In genomic region chr2:11399113-11399762, GRCh38 we compare ENCODE assay signal across 23 cellular contexts.
"Had no signal": no experiment of that assay in that cellular context is flagged by ENCODE, and none has a peak within 500 bp of the region (broad histone marks: within the 10 kb centered on the region; RNA-seq: fewer than 3 reads in every experiment).

No MANE protein-coding gene starts in this region.

- H3K27ac ChIP-seq: esophagus squamous epithelium, gastroesophageal sphincter, pancreas, prostate gland, right lobe of liver, skin epidermis, suprapubic skin, thyroid gland, upper lobe of right lung, vagina had no signal

- H3K4me3 Mint-ChIP-seq: central memory CD8-positive, alpha-beta T cell; effector memory CD8-positive, alpha-beta T cell; naive thymus-derived CD4-positive, alpha-beta T cell; nephron progenitor cell had no signal

- H3K9me3 ChIP-seq: esophagus squamous epithelium, gastroesophageal sphincter, pancreas, prostate gland, right lobe of liver, suprapubic skin, thyroid gland, upper lobe of right lung, vagina had no signal

- H3K9me3 Mint-ChIP-seq: central memory CD8-positive, alpha-beta T cell; effector memory CD8-positive, alpha-beta T cell; naive thymus-derived CD4-positive, alpha-beta T cell; nephron progenitor cell had no signal

- H3K27me3 ChIP-seq: esophagus squamous epithelium, gastroesophageal sphincter, pancreas, right lobe of liver, suprapubic skin, thyroid gland, upper lobe of right lung, vagina had no signal

- H3K4me1 ChIP-seq: pancreas, prostate gland, upper lobe of right lung had no signal

- H3K4me3 ChIP-seq: esophagus squamous epithelium, gastroesophageal sphincter, lung, pancreas, prostate gland, right lobe of liver, skin epidermis, suprapubic skin, thyroid gland, upper lobe of right lung, vagina had no signal

- DNase-seq: effector memory CD8-positive, alpha-beta T cell; esophagus squamous epithelium; foreskin fibroblast; glutamatergic neuron; kidney; mesenchymal stem cell; midbrain; naive thymus-derived CD4-positive, alpha-beta T cell; nephron progenitor cell; pancreas; retina; stimulated activated CD4-positive, alpha-beta T cell treated with anti-CD3 and anti-CD28 coated beads, Interleukin-12 subunit alpha, Interleukin-12 subunit beta, amount 100 ng/mL, for 4 hours; stimulated activated naive CD4-positive, alpha-beta T cell treated with Interleukin-2 at 50 U/mL for 16 hours had no signal

- H3K4me1 Mint-ChIP-seq: central memory CD8-positive, alpha-beta T cell; naive thymus-derived CD4-positive, alpha-beta T cell had no signal

- H3K36me3 Mint-ChIP-seq: naive thymus-derived CD4-positive, alpha-beta T cell had no signal

- H3K36me3 ChIP-seq: esophagus squamous epithelium, gastroesophageal sphincter, pancreas, prostate gland, right lobe of liver, suprapubic skin, thyroid gland, upper lobe of right lung, vagina had no signal

- FAIRE-seq: kidney, pancreas had no signal

- H3K27ac Mint-ChIP-seq: effector memory CD8-positive, alpha-beta T cell; naive thymus-derived CD4-positive, alpha-beta T cell; nephron progenitor cell had no signal
